ENCODE assay signal across 1 cellular context in genomic region chr19:49665301-49666119, GRCh38.
TF ChIP-seq lines count a peak whose summit lies in the region.

Gene BCL2L12, plus strand, starts transcription at chr19:49665933. Its CDS starts 760 bp downstream, at chr19:49666693.
Gene IRF3, minus strand, starts transcription at chr19:49665857. Its CDS starts 1,019 bp downstream, at chr19:49664838.

TF ChIP-seq in H1, 55 proteins besides CTCF, POLR2A, EP300 and RAD21:
- TF ChIP-seq TAF7 (optimal IDR thresholded peaks at IDR 0.05; ENCODE audit: borderline replicate concordance, low read depth, low read length) (peak; percentile 38), SIRT6 (IDR thresholded peaks at IDR 0.05; ENCODE audit: low read length) (no peak), EGR1 (IDR thresholded peaks at IDR 0.05; ENCODE audit: borderline replicate concordance, low read depth, low read length) (no peak), HDAC6 (IDR thresholded peaks at IDR 0.05; ENCODE audit: low read depth, low read length) (no peak), CHD2 (IDR thresholded peaks at IDR 0.05; ENCODE audit: low read length) (no peak), CBX5 (IDR thresholded peaks at IDR 0.05; ENCODE audit: low read depth, low read length) (no peak), RNF2 (IDR thresholded peaks at IDR 0.05; ENCODE audit: borderline replicate concordance, low read depth, low read length, missing control alignments, poor library complexity, severe bottlenecking) (no peak), YY1 (IDR thresholded peaks at IDR 0.05; ENCODE audit: low read depth, low read length) (no peak), KDM1A (IDR thresholded peaks at IDR 0.05; ENCODE audit: borderline replicate concordance, low read length) (no peak), KDM5A (IDR thresholded peaks at IDR 0.05; ENCODE audit: low read length) (no peak), POU5F1 (IDR thresholded peaks at IDR 0.05; ENCODE audit: low read depth, low read length) (no peak), TAF1 (IDR thresholded peaks at IDR 0.05; ENCODE audit: low read depth, low read length) (peak; percentile 43; the same call in 1 of the 2 replicates), NRF1 (IDR thresholded peaks at IDR 0.05; ENCODE audit: low read depth, low read length) (peak; percentile 95), SUZ12 (IDR thresholded peaks at IDR 0.05; ENCODE audit: low read length) (no peak), JUND (IDR thresholded peaks at IDR 0.05; ENCODE audit: low read length) (no peak; the same call in 1 of the 2 replicates), TBP (IDR thresholded peaks at IDR 0.05; ENCODE audit: low read depth, low read length) (0 out of 2 replicates have a peak, but pooled peaks have one; percentile 13), CHD1 (IDR thresholded peaks at IDR 0.05; ENCODE audit: low read depth, low read length) (peak; percentile 64; the same call in 1 of the 2 replicates), BRCA1 (IDR thresholded peaks at IDR 0.05; ENCODE audit: low read depth, low read length) (no peak), BACH1 (IDR thresholded peaks at IDR 0.05; ENCODE audit: low read length) (no peak), ZNF274 (IDR thresholded peaks at IDR 0.05; ENCODE audit: borderline replicate concordance, extremely low read depth, low read length) (no peak), MAX (IDR thresholded peaks at IDR 0.05) (no peak), ASH2L (IDR thresholded peaks at IDR 0.05; ENCODE audit: low read length) (no peak), SP1 (IDR thresholded peaks at IDR 0.05; ENCODE audit: low read depth, low read length) (0 out of 2 replicates have a peak, but pooled peaks have one; percentile 36), EZH2 (IDR thresholded peaks at IDR 0.05; ENCODE audit: low read depth, low read length, severe bottlenecking) (no peak), HDAC2 (IDR thresholded peaks at IDR 0.05; ENCODE audit: borderline replicate concordance in 1 of 2, low read depth in 2 of 2, low read length in 2 of 2) (no peak), FOSL1 (IDR thresholded peaks at IDR 0.05; ENCODE audit: insufficient read depth, low read depth, low read length) (no peak), USF2 (IDR thresholded peaks at IDR 0.05; ENCODE audit: low read length) (0 out of 2 replicates have a peak, but pooled peaks have one; percentile 27), RBBP5 (IDR thresholded peaks at IDR 0.05; ENCODE audit: borderline replicate concordance, low read depth, low read length) (no peak), BCL11A (IDR thresholded peaks at IDR 0.05; ENCODE audit: low read depth in 2 of 2, low read length in 2 of 2) (no peak), E2F6 (IDR thresholded peaks at IDR 0.05) (0 out of 2 replicates have a peak, but pooled peaks have one; percentile 20), SIN3A (conservative IDR thresholded peaks at IDR 0.05 in 1 of 2, IDR thresholded peaks at IDR 0.05 in 1 of 2; ENCODE audit: low read depth in 1 of 2, low read length in 2 of 2) (peak in 1 of 2 experiments; percentile 48; a peak in 1 of 4 replicates), KDM4A (IDR thresholded peaks at IDR 0.05; ENCODE audit: low read depth, low read length, severe bottlenecking) (peak; percentile 12), MAFK (IDR thresholded peaks at IDR 0.05; ENCODE audit: low read depth, low read length) (no peak), CHD7 (IDR thresholded peaks at IDR 0.05; ENCODE audit: insufficient replicate concordance, low read length) (no peak), CTBP2 (IDR thresholded peaks at IDR 0.05; ENCODE audit: borderline replicate concordance, insufficient read depth, insufficient read length, low read length) (no peak), SAP30 (IDR thresholded peaks at IDR 0.05; ENCODE audit: insufficient read depth, insufficient replicate concordance, low read length) (peak; percentile 67), GABPA (IDR thresholded peaks at IDR 0.05; ENCODE audit: borderline replicate concordance, insufficient read depth, low read length) (no peak), SRF (IDR thresholded peaks at IDR 0.05; ENCODE audit: low read depth, low read length) (peak; percentile 100), ATF3 (IDR thresholded peaks at IDR 0.05; ENCODE audit: insufficient read depth, low read depth, low read length) (peak; percentile 55; the same call in 1 of the 2 replicates), NANOG (IDR thresholded peaks at IDR 0.05; ENCODE audit: insufficient read depth, low read depth, low read length, poor library complexity, severe bottlenecking) (peak; percentile 32), POLR2AphosphoS5 (IDR thresholded peaks at IDR 0.05; ENCODE audit: low read depth, low read length) (no peak), TCF12 (IDR thresholded peaks at IDR 0.05; ENCODE audit: low read depth, low read length) (no peak), SIX5 (IDR thresholded peaks at IDR 0.05; ENCODE audit: low read depth, low read length) (no peak), RFX5 (IDR thresholded peaks at IDR 0.05; ENCODE audit: borderline replicate concordance, low read depth, low read length) (no peak), TEAD4 (IDR thresholded peaks at IDR 0.05; ENCODE audit: low read depth, low read length) (no peak), RXRA (IDR thresholded peaks at IDR 0.05; ENCODE audit: insufficient read depth, low read depth, low read length) (no peak), CBX8 (IDR thresholded peaks at IDR 0.05; ENCODE audit: borderline replicate concordance, low read depth, low read length) (no peak), CEBPB (IDR thresholded peaks at IDR 0.05; ENCODE audit: low read depth, low read length) (no peak), ATF2 (IDR thresholded peaks at IDR 0.05; ENCODE audit: low read length) (0 out of 2 replicates have a peak, but pooled peaks have one; percentile 34), SP4 (IDR thresholded peaks at IDR 0.05; ENCODE audit: low read length) (peak; percentile 78; the same call in 1 of the 2 replicates), CREB1 (IDR thresholded peaks at IDR 0.05) (no peak; the same call in 1 of the 2 replicates), GTF2F1 (IDR thresholded peaks at IDR 0.05; ENCODE audit: borderline replicate concordance, low read depth, low read length) (no peak), JUN (IDR thresholded peaks at IDR 0.05; ENCODE audit: low read depth, low read length) (no peak), PHF8 (conservative IDR thresholded peaks at IDR 0.05; ENCODE audit: low read depth, low read length) (peak; percentile 62), SP2 (IDR thresholded peaks at IDR 0.05; ENCODE audit: low read length) (no peak)
